In the genomic region with DNA sequence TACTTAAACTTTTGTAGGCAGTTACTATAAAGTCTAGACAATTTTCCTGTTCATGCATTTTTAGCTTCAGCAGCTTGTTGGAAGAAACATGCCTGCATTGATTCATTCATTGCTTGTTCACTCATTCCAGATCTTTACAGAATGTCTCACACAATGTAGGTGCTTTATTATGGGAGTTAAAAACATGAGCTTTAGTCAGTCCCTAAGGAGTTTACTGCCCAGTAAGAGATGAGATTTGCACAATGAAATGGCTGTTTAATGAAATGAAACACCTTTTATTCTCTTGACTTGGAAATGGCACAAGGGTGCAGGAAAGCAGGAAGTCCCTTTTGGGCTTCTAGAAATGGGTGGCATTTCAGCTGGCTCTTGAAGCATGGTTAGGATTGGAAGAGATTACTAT, we compare ENCODE assay signal across 13 cellular contexts. TPM values are rescaled to one million over a fixed set of nuclear protein-coding genes. Genes with fewer than 3 reads are reported as not detected.
A peak's percentile ranks its signal among the peaks of the same experiment; 100 is the strongest.
DNase-seq lines count a peak whose midpoint lies in the region; TF ChIP-seq lines count a peak whose summit lies in the region.
"Had no signal": no experiment of that assay in that cellular context is flagged by ENCODE, and none has a peak within 500 bp of the region (broad histone marks: within the 10 kb centered on the region; RNA-seq: fewer than 3 reads in every experiment).

No MANE protein-coding gene starts in this region.

- H4K20me1 ChIP-seq in OCI-LY7 (ENCODE audit: insufficient read depth, low read length) = peaks cover 13% of the 10 kb centered on the region; the same call in 1 of the 2 replicates

- TF ChIP-seq CTCF in OCI-LY7 (conservative IDR thresholded peaks at IDR 0.05; ENCODE audit: low read length) (no peak), progenitor cell of endocrine pancreas (IDR thresholded peaks at IDR 0.05; ENCODE audit: unreplicated experiment) (no peak)

- peaks cover 38% of the 10 kb centered on the region for H3K4me1 ChIP-seq in OCI-LY7 (ENCODE audit: insufficient read depth, low read length, poor library complexity, severe bottlenecking)
- peaks cover 6% of the 10 kb centered on the region for H3K4me1 ChIP-seq in endocrine pancreas (ENCODE audit: control insufficient read depth, insufficient read depth, low read length)

- no peak overlapping the region for H3K9ac ChIP-seq in endocrine pancreas (ENCODE audit: control insufficient read depth, insufficient read depth, low read length)

- POLR2A ChIA-PET in OCI-LY7 (lab: Charles Lee) = interaction anchor here (0.6 to 4.7 kb wide), 4 partner anchors 10 to 312 kb away, joined by 3 to 24 read pairs (median 4); no protein-coding TSS in a partner anchor

- BruUV-seq in OCI-LY7 (replicated peaks; lab: Mats Ljungman, UMichigan) = TSS peak; percentile 57

- peaks cover 11% of the 10 kb centered on the region for H3K36me3 Mint-ChIP-seq in T-helper 2 cell treated with Interferon-gamma antibody and Interleukin-4, amounts not matched to agents 5 μg/mL and 100 μg/mL, for 36 hours (ENCODE audit: low read depth)
- H3K36me3 Mint-ChIP-seq in progenitor cell of endocrine pancreas (ENCODE audit: insufficient read depth) = peaks cover 4% of the 10 kb centered on the region

- DNase-seq in T-helper 2 cell treated with Interferon-gamma antibody and Interleukin-4, amounts not matched to agents 5 μg/mL and 100 μg/mL, for 36 hours (ENCODE audit: low spot score) = no peak
- no peak for DNase-seq in T-helper 2 cell
- DNase-seq in OCI-LY7 (ENCODE audit: low spot score) = no peak
- no peak for DNase-seq in progenitor cell of endocrine pancreas (ENCODE audit: low spot score, unreplicated experiment)
- DNase-seq in AG20443 (ENCODE audit: low spot score) = no peak
- DNase-seq in posterior vena cava (ENCODE audit: low spot score) = no peak
- no peak for DNase-seq in H4 (ENCODE audit: low spot score)
- DNase-seq: activated effector memory CD4-positive, alpha-beta T cell treated with anti-CD3 and anti-CD28 coated beads, Interleukin-2, amount 50 U/mL, for 16 hours; NCI-H2227 treated with DMSO at 0.1 percent for 48 hours; stimulated activated CD4-positive, alpha-beta T cell treated with anti-CD3 and anti-CD28 coated beads, Interleukin-4, amount 100 ng/mL, for 1 hour; upper lobe of left lung had no signal

- H3K4me2 ChIP-seq in OCI-LY7 (ENCODE audit: low read length) = peak overlapping the region; percentile 64

- H3K4me3 Mint-ChIP-seq in T-helper 2 cell treated with Interferon-gamma antibody and Interleukin-4, amounts not matched to agents 5 μg/mL and 100 μg/mL, for 36 hours = peak overlapping the region; percentile 2
- H3K4me3 Mint-ChIP-seq in progenitor cell of endocrine pancreas (ENCODE audit: low read depth) = peak overlapping the region; percentile 64

- H3K27ac ChIP-seq in OCI-LY7 (ENCODE audit: low read depth, low read length, poor library complexity, severe bottlenecking) = peak overlapping the region; percentile 7
- H3K27ac ChIP-seq: esophagus muscularis mucosa, upper lobe of left lung had no signal

- CTCF ChIA-PET in OCI-LY7 (lab: Charles Lee; ENCODE audit: unreplicated experiment) = interaction anchor here (1.2 kb wide), 1 partner anchor 12 kb away, joined by 5 read pairs; no protein-coding TSS in a partner anchor

- H3K9me3 Mint-ChIP-seq in T-helper 2 cell treated with Interferon-gamma antibody and Interleukin-4, amounts not matched to agents 5 μg/mL and 100 μg/mL, for 36 hours = no peaks in the 10 kb centered on the region
- no peaks in the 10 kb centered on the region for H3K9me3 Mint-ChIP-seq in progenitor cell of endocrine pancreas (ENCODE audit: low read depth)

- H2AFZ ChIP-seq in OCI-LY7 (ENCODE audit: low read length) = no peak overlapping the region

- H3K4me3 ChIP-seq in OCI-LY7 (ENCODE audit: low read depth, low read length, poor library complexity, severe bottlenecking) = peak overlapping the region; percentile 42
- H3K4me3 ChIP-seq in endocrine pancreas (ENCODE audit: control insufficient read depth, insufficient read depth, low read length) = peak overlapping the region; percentile 23
- H3K4me3 ChIP-seq: esophagus muscularis mucosa, upper lobe of left lung had no signal

- peaks cover 73% of the 10 kb centered on the region for H3K79me2 ChIP-seq in OCI-LY7 (ENCODE audit: insufficient read depth, low read depth, low read length)

- H3K27me3 Mint-ChIP-seq in T-helper 2 cell treated with Interferon-gamma antibody and Interleukin-4, amounts not matched to agents 5 μg/mL and 100 μg/mL, for 36 hours (ENCODE audit: low read depth) = no peaks in the 10 kb centered on the region
- peaks cover 5% of the 10 kb centered on the region for H3K27me3 Mint-ChIP-seq in progenitor cell of endocrine pancreas

- H3K9me3 ChIP-seq in OCI-LY7 (ENCODE audit: low read length) (no peaks in the 10 kb centered on the region), endocrine pancreas (ENCODE audit: control insufficient read depth, low read length) (no peaks in the 10 kb centered on the region)
- H3K9me3 ChIP-seq: esophagus muscularis mucosa, upper lobe of left lung had no signal

- intact Hi-C loops in OCI-LY7 (cut with micrococcal nuclease; ENCODE audit: unreplicated experiment) = loop anchor here (5.0 kb wide), 3 partner anchors 159 to 1134 kb away; a partner anchor contains a TSS
- intact Hi-C loops in posterior vena cava (cut with DNase I) = no loop called here

- H3K27me3 ChIP-seq in endocrine pancreas (ENCODE audit: control insufficient read depth, insufficient read depth, low read length) = no peaks in the 10 kb centered on the region
- H3K27me3 ChIP-seq: esophagus muscularis mucosa, upper lobe of left lung had no signal

- H3K9me2 ChIP-seq in OCI-LY7 (ENCODE audit: insufficient read depth, low read length) = no peaks in the 10 kb centered on the region

- H3K36me3 ChIP-seq in OCI-LY7 (ENCODE audit: insufficient read depth, low read length) (peaks cover 46% of the 10 kb centered on the region), endocrine pancreas (ENCODE audit: control insufficient read depth, insufficient read depth, low read length) (no peaks in the 10 kb centered on the region)
- H3K36me3 ChIP-seq: esophagus muscularis mucosa, upper lobe of left lung had no signal

- peaks cover 28% of the 10 kb centered on the region for H3K4me1 Mint-ChIP-seq in T-helper 2 cell treated with Interferon-gamma antibody and Interleukin-4, amounts not matched to agents 5 μg/mL and 100 μg/mL, for 36 hours (ENCODE audit: low read depth)
- peaks cover 41% of the 10 kb centered on the region for H3K4me1 Mint-ChIP-seq in progenitor cell of endocrine pancreas (ENCODE audit: low read depth)

- H3K27ac Mint-ChIP-seq in T-helper 2 cell treated with Interferon-gamma antibody and Interleukin-4, amounts not matched to agents 5 μg/mL and 100 μg/mL, for 36 hours = peak overlapping the region; percentile 0
- peak overlapping the region; percentile 82 for H3K27ac Mint-ChIP-seq in progenitor cell of endocrine pancreas

RNA-seq across cellular contexts. Expression of a gene that starts 2.9 kb away (rescaled TPM):
- 12.7 and 22.8 TPM in 2 replicates for total RNA-seq in OCI-LY7 (2014; rRNA removed; shearing (Covaris generic))
- total RNA-seq in OCI-LY7 (2022) (16.8 and 17.8 TPM in 2 replicates), progenitor cell of endocrine pancreas (32.2 and 33.8 TPM in 2 replicates), posterior vena cava (1 to 10 TPM; 5.0 to 9.6 TPM)
- total RNA-seq in H4 (2014; rRNA removed; shearing (Covaris generic)) = 11.9 and 15.1 TPM in 2 replicates
